Comparison of ENCODE assay signal across 8 cellular contexts in genomic region chr3:172038823-172039222, GRCh38. TPM values are rescaled to one million over a fixed set of nuclear protein-coding genes. Genes with fewer than 3 reads are reported as not detected.
DNase-seq lines count a peak whose midpoint lies in the region; ATAC-seq, FAIRE-seq and TF ChIP-seq lines count a peak whose summit lies in the region.

No MANE protein-coding gene starts in this region.

- H3K9ac ChIP-seq in kidney (ENCODE audit: low read length in 2 of 2): peak overlapping the region in 1 of 2 donors; percentile 84

- H3K4me3 ChIP-seq in cardiac muscle cell: peak overlapping the region; percentile 88
- H3K4me3 ChIP-seq in kidney (ENCODE audit: low read length in 2 of 2): peak overlapping the region; percentile 69 to 76

- H3K36me3 Mint-ChIP-seq in activated naive CD8-positive, alpha-beta T cell treated with anti-CD3 and anti-CD28 coated beads for 36 hours: no peaks in the 10 kb centered on the region
- H3K36me3 Mint-ChIP-seq in type B pancreatic cell: peaks cover 9% of the 10 kb centered on the region

- H3K27me3 Mint-ChIP-seq in activated naive CD8-positive, alpha-beta T cell treated with anti-CD3 and anti-CD28 coated beads for 36 hours: no peaks in the 10 kb centered on the region
- peaks cover 3% of the 10 kb centered on the region for H3K27me3 Mint-ChIP-seq in type B pancreatic cell

- intact Hi-C loops in left ventricle myocardium superior (cut with micrococcal nuclease) (loop anchor here (10.0 kb wide), 1 partner anchor 306 kb away; no protein-coding TSS in a partner anchor), kidney (cut with DNase I) (no loop called here)

- peak overlapping the region; percentile 45 for H3K27ac Mint-ChIP-seq in activated naive CD8-positive, alpha-beta T cell treated with anti-CD3 and anti-CD28 coated beads for 36 hours
- peak overlapping the region; percentile 98 for H3K27ac Mint-ChIP-seq in type B pancreatic cell

- no peak for FAIRE-seq in kidney (lab: Jason Lieb, UNC)

- H3K9me3 ChIP-seq in cardiac muscle cell (ENCODE audit: low read depth): no peaks in the 10 kb centered on the region
- no peaks in the 10 kb centered on the region for H3K9me3 ChIP-seq in kidney (ENCODE audit: control insufficient read depth in 1 of 2, low read length in 2 of 2)

- ATAC-seq in left ventricle myocardium superior (no peak), HG03135 (IDR thresholded peaks at IDR 0.05; ENCODE audit: unreplicated experiment) (no peak), HG03280 (IDR thresholded peaks at IDR 0.05; ENCODE audit: unreplicated experiment) (no peak)

- peak overlapping the region; percentile 90 for H3K4me3 Mint-ChIP-seq in activated naive CD8-positive, alpha-beta T cell treated with anti-CD3 and anti-CD28 coated beads for 36 hours
- peak overlapping the region; percentile 100 for H3K4me3 Mint-ChIP-seq in type B pancreatic cell

- peak in 1 of 2 donors; percentile 81 for DNase-seq in cardiac muscle cell (ENCODE audit: low read depth in 1 of 2, low spot score in 1 of 2)
- DNase-seq in left ventricle myocardium superior: no peak
- no peak for DNase-seq in activated naive CD8-positive, alpha-beta T cell treated with anti-CD3 and anti-CD28 coated beads for 36 hours
- no peak for DNase-seq in kidney
- no peak for DNase-seq in type B pancreatic cell (ENCODE audit: extremely low spot score, unreplicated experiment)
- DNase-seq in stimulated activated CD4-positive, alpha-beta T cell treated with anti-CD3 and anti-CD28 coated beads, Interleukin-1b, Interleukin-23, amount 100 ng/mL, for 48 hours: no peak

- H3K4me1 ChIP-seq in cardiac muscle cell (ENCODE audit: low read depth) (peaks cover 30% of the 10 kb centered on the region), kidney (ENCODE audit: control insufficient read depth in 1 of 2, insufficient read depth in 1 of 2, low read depth in 1 of 2, low read length in 2 of 2) (peaks cover 0 to 8% of the 10 kb centered on the region in 2 donors)

- H3K36me3 ChIP-seq in cardiac muscle cell: no peaks in the 10 kb centered on the region
- no peaks in the 10 kb centered on the region for H3K36me3 ChIP-seq in kidney (ENCODE audit: control insufficient read depth in 1 of 2, insufficient read depth in 2 of 2, low read length in 2 of 2)

- H3K27ac ChIP-seq in cardiac muscle cell (peak overlapping the region; percentile 95), kidney (ENCODE audit: low read depth in 2 of 2, low read length in 2 of 2) (peak overlapping the region; percentile 98)

- no peaks in the 10 kb centered on the region for H3K27me3 ChIP-seq in cardiac muscle cell

- no peak for TF ChIP-seq CTCF in cardiac muscle cell (IDR thresholded peaks at IDR 0.05; ENCODE audit: low read depth, low read length)
- TF ChIP-seq CTCF in kidney (IDR thresholded peaks at IDR 0.05; ENCODE audit: borderline replicate concordance, extremely low read depth, insufficient read depth): no peak
- TF ChIP-seq CTCF in type B pancreatic cell (conservative IDR thresholded peaks at IDR 0.05): no peak

- peaks cover 2% of the 10 kb centered on the region for H3K9me3 Mint-ChIP-seq in activated naive CD8-positive, alpha-beta T cell treated with anti-CD3 and anti-CD28 coated beads for 36 hours
- peaks cover 5% of the 10 kb centered on the region for H3K9me3 Mint-ChIP-seq in type B pancreatic cell

- peaks cover 14% of the 10 kb centered on the region for H3K4me1 Mint-ChIP-seq in activated naive CD8-positive, alpha-beta T cell treated with anti-CD3 and anti-CD28 coated beads for 36 hours
- peaks cover 34% of the 10 kb centered on the region for H3K4me1 Mint-ChIP-seq in type B pancreatic cell (ENCODE audit: unreplicated experiment)

RNA-seq across cellular contexts. Expression of gene FNDC3B, which starts 0.6 kb away (rescaled TPM):
- total RNA-seq in cardiac muscle cell: 56.8 and 62.3 TPM in 2 replicates
- 52.2 and 55.2 TPM in 2 replicates for polyA plus RNA-seq in cardiac muscle cell
- total RNA-seq in left ventricle myocardium superior: 64.4 TPM
- total RNA-seq in activated naive CD8-positive, alpha-beta T cell treated with anti-CD3 and anti-CD28 coated beads for 36 hours: 10 to 100 TPM; 11.6 to 12.2 TPM
- total RNA-seq in kidney: 185 TPM
- 11.8 TPM for polyA plus RNA-seq in kidney (ENCODE audit: insufficient read depth, low read depth, low replicate concordance)
- 67.9 and 79.2 TPM in 2 replicates for total RNA-seq in type B pancreatic cell (ENCODE audit: low replicate concordance)
